Comparison of ENCODE assay signal across 18 cellular contexts in the genomic region with DNA sequence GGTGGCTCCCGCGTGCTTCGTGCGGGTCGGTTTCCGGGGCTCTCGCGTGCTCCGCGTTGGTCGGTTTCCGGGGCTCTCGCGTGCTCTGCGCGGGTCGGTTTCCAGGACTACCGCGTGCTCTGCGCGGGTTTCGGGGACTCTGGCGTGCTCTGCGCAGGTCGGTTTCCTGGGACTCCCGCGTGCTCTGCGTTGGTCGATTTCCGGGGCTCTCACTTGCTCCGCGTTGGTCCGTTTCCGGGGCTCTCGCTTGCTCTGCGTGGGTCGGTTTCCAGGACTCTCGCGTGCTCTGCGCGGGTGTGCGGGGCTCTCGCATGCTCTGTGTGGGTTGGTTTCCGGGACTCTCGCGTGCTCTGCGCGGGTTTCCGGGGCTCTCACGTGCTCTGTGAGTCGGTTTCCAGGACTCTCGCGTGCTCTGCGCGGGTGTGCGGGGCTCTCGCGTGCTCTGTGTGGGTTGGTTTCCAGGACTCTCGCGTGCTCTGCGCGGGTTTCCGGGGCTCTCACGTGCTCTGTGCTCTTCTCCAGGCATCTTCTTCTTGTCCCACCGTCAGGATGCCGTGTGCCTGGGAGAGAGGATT.
"Had no signal": no experiment of that assay in that cellular context is flagged by ENCODE, and none has a peak within 500 bp of the region (broad histone marks: within the 10 kb centered on the region; RNA-seq: fewer than 3 reads in every experiment).

No MANE protein-coding gene starts in this region.

- H3K9me3 ChIP-seq: psoas muscle, sigmoid colon, thoracic aorta, upper lobe of left lung had no signal

- H3K4me3 Mint-ChIP-seq: immature natural killer cell; naive thymus-derived CD8-positive, alpha-beta T cell; stimulated activated memory B cell treated with anti-CD40 and anti-IgM and Interleukin-4, amounts not matched to agents 10 μg/mL and 1 μg/mL and 100 μg/mL, for 72 hours had no signal

- H3K27ac Mint-ChIP-seq: immature natural killer cell; naive thymus-derived CD8-positive, alpha-beta T cell; stimulated activated memory B cell treated with anti-CD40 and anti-IgM and Interleukin-4, amounts not matched to agents 10 μg/mL and 1 μg/mL and 100 μg/mL, for 72 hours had no signal

- H3K36me3 ChIP-seq: sigmoid colon, thoracic aorta, tibial nerve, upper lobe of left lung had no signal

- H3K4me1 ChIP-seq: psoas muscle, sigmoid colon, upper lobe of left lung had no signal

- DNase-seq: cerebellar nuclear complex; effector CD4-positive, alpha-beta T cell; hypothalamus; immature natural killer cell; islet precursor cell; mammary epithelial cell; mesendoderm; sigmoid colon; stimulated activated CD4-positive, alpha-beta T cell treated with anti-CD3 and anti-CD28 coated beads, Interleukin-4, amount 100 ng/mL, for 4 hours; stimulated activated naive CD8-positive, alpha-beta T cell treated with anti-CD3 and anti-CD28 coated beads, Interleukin-15, Interleukin-2, amounts not matched to agents 100 U/mL and 50 U/mL, for 24 hours; substantia nigra had no signal

- H3K27ac ChIP-seq: dorsolateral prefrontal cortex, psoas muscle, sigmoid colon, thoracic aorta, tibial nerve, upper lobe of left lung had no signal

- H3K27me3 ChIP-seq: tibial nerve, upper lobe of left lung had no signal

- H3K4me1 Mint-ChIP-seq: immature natural killer cell; naive thymus-derived CD8-positive, alpha-beta T cell had no signal

- H3K4me3 ChIP-seq: dorsolateral prefrontal cortex, psoas muscle, sigmoid colon, thoracic aorta, tibial nerve, upper lobe of left lung had no signal

- H3K36me3 Mint-ChIP-seq: immature natural killer cell; naive thymus-derived CD8-positive, alpha-beta T cell; stimulated activated memory B cell treated with anti-CD40 and anti-IgM and Interleukin-4, amounts not matched to agents 10 μg/mL and 1 μg/mL and 100 μg/mL, for 72 hours had no signal

- H3K9me3 Mint-ChIP-seq: immature natural killer cell; naive thymus-derived CD8-positive, alpha-beta T cell; stimulated activated memory B cell treated with anti-CD40 and anti-IgM and Interleukin-4, amounts not matched to agents 10 μg/mL and 1 μg/mL and 100 μg/mL, for 72 hours had no signal
